ENCODE assay signal across 22 cellular contexts in the genomic region with DNA sequence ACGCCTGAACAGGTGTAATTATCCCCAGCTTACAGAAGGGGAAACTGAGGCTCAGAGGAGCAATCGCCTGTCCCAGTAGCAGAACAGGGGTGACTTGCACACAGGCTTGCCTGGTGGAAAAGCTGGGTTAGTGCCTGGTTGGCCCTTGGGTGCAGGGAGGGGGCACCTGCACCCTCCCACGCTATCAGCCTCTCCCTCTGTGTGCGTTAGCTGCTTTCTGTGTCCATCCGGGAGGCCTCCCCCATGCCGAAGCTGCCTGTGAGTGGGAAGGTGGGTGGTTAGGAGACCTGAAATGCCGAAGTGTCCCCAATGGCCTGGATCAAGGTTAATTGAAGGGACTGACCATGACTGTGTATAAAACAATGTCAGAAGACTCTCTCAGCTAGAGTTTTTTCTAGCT.
"Had no signal": no experiment of that assay in that cellular context is flagged by ENCODE, and none has a peak within 500 bp of the region (broad histone marks: within the 10 kb centered on the region; RNA-seq: fewer than 3 reads in every experiment).

No MANE protein-coding gene starts in this region.

- H3K36me3 Mint-ChIP-seq: activated naive CD8-positive, alpha-beta T cell had no signal

- H3K4me1 Mint-ChIP-seq: activated B cell treated with CpG ODN at 0.5 μM for 24 hours; activated T-helper 17 cell treated with anti-CD3 and anti-CD28 coated beads, Interleukin-2, amount 50 U/mL, for 72 hours; central memory CD8-positive, alpha-beta T cell had no signal

- H3K27ac ChIP-seq: brain microvascular endothelial cell, WERI-Rb-1 had no signal

- H3K36me3 ChIP-seq: brain microvascular endothelial cell, WERI-Rb-1 had no signal

- DNase-seq: activated B cell treated with CpG ODN at 0.5 μM for 24 hours; activated CD4-positive, alpha-beta T cell treated with anti-CD3 and anti-CD28 coated beads for 48 hours; activated CD4-positive, alpha-beta T cell treated with anti-CD3 and anti-CD28 coated beads, Interleukin-2, amount 50 U/mL, for 1 hour; activated CD4-positive, alpha-beta T cell treated with anti-CD3 and anti-CD28 coated beads, Interleukin-2, amount 50 U/mL, for 48 hours; activated CD8-positive, alpha-beta memory T cell treated with anti-CD3 and anti-CD28 coated beads for 24 hours; activated CD8-positive, alpha-beta T cell treated with anti-CD3 and anti-CD28 coated beads for 36 hours; activated effector memory CD4-positive, alpha-beta T cell treated with anti-CD3 and anti-CD28 coated beads, Interleukin-2, amount 50 U/mL, for 16 hours; activated naive CD4-positive, alpha-beta T cell treated with anti-CD3 and anti-CD28 coated beads for 36 hours; activated T-cell treated with anti-CD3 and anti-CD28 coated beads, Interleukin-2, amount 50 U/mL, for 4 hours; amniotic stem cell; anterior cingulate cortex; brain microvascular endothelial cell; effector CD8-positive, alpha-beta T cell; foreskin fibroblast; T-helper 1 cell; T-helper 17 cell; T1000; WERI-Rb-1 had no signal

- H3K27me3 ChIP-seq: brain microvascular endothelial cell had no signal

- H3K27ac Mint-ChIP-seq: activated B cell treated with CpG ODN at 0.5 μM for 24 hours; activated CD8-positive, alpha-beta T cell treated with anti-CD3 and anti-CD28 coated beads for 36 hours; activated naive CD4-positive, alpha-beta T cell treated with anti-CD3 and anti-CD28 coated beads for 36 hours; activated naive CD8-positive, alpha-beta T cell; activated T-helper 17 cell treated with anti-CD3 and anti-CD28 coated beads, Interleukin-2, amount 50 U/mL, for 72 hours; T-helper 17 cell; T-helper 2 cell treated with Interferon-gamma antibody and Interleukin-4, amounts not matched to agents 5 μg/mL and 100 μg/mL, for 36 hours had no signal

- H3K4me3 Mint-ChIP-seq: activated B cell treated with CpG ODN at 0.5 μM for 24 hours; activated CD8-positive, alpha-beta T cell treated with anti-CD3 and anti-CD28 coated beads for 36 hours; activated naive CD4-positive, alpha-beta T cell treated with anti-CD3 and anti-CD28 coated beads for 36 hours; activated naive CD8-positive, alpha-beta T cell; activated T-cell treated with anti-CD3 and anti-CD28 coated beads, Interleukin-2, amount 50 U/mL, for 4 hours; activated T-helper 17 cell treated with anti-CD3 and anti-CD28 coated beads, Interleukin-2, amount 50 U/mL, for 72 hours; central memory CD8-positive, alpha-beta T cell; T-helper 17 cell; T-helper 2 cell treated with Interferon-gamma antibody and Interleukin-4, amounts not matched to agents 5 μg/mL and 100 μg/mL, for 36 hours had no signal

- H3K9me3 Mint-ChIP-seq: activated B cell treated with CpG ODN at 0.5 μM for 24 hours; activated CD8-positive, alpha-beta T cell treated with anti-CD3 and anti-CD28 coated beads for 36 hours; activated naive CD4-positive, alpha-beta T cell treated with anti-CD3 and anti-CD28 coated beads for 36 hours; activated T-cell treated with anti-CD3 and anti-CD28 coated beads, Interleukin-2, amount 50 U/mL, for 4 hours; activated T-helper 17 cell treated with anti-CD3 and anti-CD28 coated beads, Interleukin-2, amount 50 U/mL, for 72 hours; central memory CD8-positive, alpha-beta T cell; T-helper 2 cell treated with Interferon-gamma antibody and Interleukin-4, amounts not matched to agents 5 μg/mL and 100 μg/mL, for 36 hours had no signal
